ENCODE assay signal across 8 cellular contexts in the genomic region with DNA sequence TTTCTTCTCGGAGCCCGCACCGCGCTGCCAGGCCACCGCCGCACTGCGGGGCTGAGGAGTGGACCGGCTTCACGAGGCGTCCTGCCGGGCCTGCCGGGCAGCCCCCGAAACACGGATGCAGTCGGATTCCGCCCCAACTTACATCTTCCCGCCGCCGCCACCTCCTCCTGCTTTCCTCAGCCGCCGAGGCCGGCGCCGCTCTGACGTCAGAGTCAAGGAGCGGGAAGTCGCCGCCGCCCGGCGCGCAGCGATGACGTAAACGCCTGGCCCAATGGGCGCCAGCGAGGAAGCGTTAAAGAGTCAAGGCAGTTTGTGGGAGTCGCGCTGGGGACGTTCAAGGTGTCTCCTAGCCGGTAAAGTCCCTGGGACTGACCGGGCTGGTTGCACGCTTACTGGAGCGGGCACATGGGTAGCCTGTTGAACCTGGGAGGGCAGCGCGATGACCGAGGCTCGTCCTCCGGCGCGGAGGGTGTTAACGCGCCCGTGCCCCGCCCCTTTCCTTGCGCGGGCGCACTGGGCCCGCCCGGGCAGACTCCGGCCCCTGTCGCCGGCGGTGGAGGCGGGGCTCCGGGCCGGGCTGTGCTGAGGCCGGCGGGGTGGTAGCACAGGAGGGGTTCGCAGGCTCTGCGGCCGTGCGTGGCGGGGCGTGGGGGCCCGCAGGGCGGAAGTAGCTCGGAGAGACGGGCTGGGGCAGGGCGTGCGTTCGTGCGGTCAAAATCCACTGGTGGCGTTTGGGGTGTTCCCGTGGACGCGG.
DNase-seq lines count a peak whose midpoint lies in the region; ATAC-seq, FAIRE-seq and TF ChIP-seq lines count a peak whose summit lies in the region.

RNPS1 (minus strand) TSS at position 214 of the 754 bp plus-strand sequence. CDS start 3,483 bp downstream, outside the sequence.

- peak; percentile 89 for TF ChIP-seq POLR2A in H54 (IDR thresholded peaks at IDR 0.05; ENCODE audit: low read depth, low read length)

- H3K27ac ChIP-seq in RWPE2 (ENCODE audit: poor library complexity, severe bottlenecking) = peak within 1 kb of the TSS; percentile 83

- H3K27me3 ChIP-seq in Loucy (ENCODE audit: insufficient read depth, low read length, poor library complexity, severe bottlenecking) = peaks cover 4% of the 10 kb centered on the region
- no peaks in the 10 kb centered on the region for H3K27me3 ChIP-seq in RWPE2 (ENCODE audit: insufficient read depth, poor library complexity, severe bottlenecking)

- FAIRE-seq in H54 (lab: Jason Lieb, UNC) = no peak

- H3K4me2 ChIP-seq in Loucy (ENCODE audit: low read depth, low read length, poor library complexity, severe bottlenecking) = peak within 1 kb of the TSS; percentile 81

- H3K79me2 ChIP-seq in Loucy (ENCODE audit: insufficient read depth, low read length) = peaks cover 57% of the 10 kb centered on the region

- peaks cover 7% of the 10 kb centered on the region; the same call in 1 of the 2 replicates for H3K36me3 ChIP-seq in Loucy (ENCODE audit: insufficient read depth, low read length)
- peaks cover 38% of the 10 kb centered on the region for H3K36me3 ChIP-seq in RWPE2 (ENCODE audit: low read depth)

- peak within 1 kb of the TSS; percentile 94 for H3K4me3 Mint-ChIP-seq in nephron progenitor cell
- peak within 1 kb of the TSS; percentile 88 for H3K4me3 Mint-ChIP-seq in stimulated activated naive CD8-positive, alpha-beta T cell treated with anti-CD3 and anti-CD28 coated beads, Interleukin-15, Interleukin-2, amounts not matched to agents 100 ng/mL and 50 ng/mL, for 24 hours

- H3K4me3 ChIP-seq in Loucy (ENCODE audit: low read length, poor library complexity, severe bottlenecking) = peak within 1 kb of the TSS; percentile 82
- H3K4me3 ChIP-seq in RWPE2 (ENCODE audit: severe bottlenecking) = peak within 1 kb of the TSS; percentile 63

- TF ChIP-seq CTCF in Loucy (conservative IDR thresholded peaks at IDR 0.05; ENCODE audit: low read length) (no peak), RWPE2 (IDR thresholded peaks at IDR 0.05; ENCODE audit: poor library complexity, severe bottlenecking) (no peak), nephron progenitor cell (IDR thresholded peaks at IDR 0.05) (no peak)

- no peaks in the 10 kb centered on the region for H3K9me3 ChIP-seq in Loucy (ENCODE audit: insufficient read depth, low read depth, low read length)
- H3K9me3 ChIP-seq in RWPE2 (ENCODE audit: severe bottlenecking) = no peaks in the 10 kb centered on the region

- no peaks in the 10 kb centered on the region for H3K9me3 Mint-ChIP-seq in nephron progenitor cell
- H3K9me3 Mint-ChIP-seq in stimulated activated naive CD8-positive, alpha-beta T cell treated with anti-CD3 and anti-CD28 coated beads, Interleukin-15, Interleukin-2, amounts not matched to agents 100 ng/mL and 50 ng/mL, for 24 hours = no peaks in the 10 kb centered on the region

- H3K4me1 Mint-ChIP-seq in nephron progenitor cell = peaks cover 41% of the 10 kb centered on the region
- peaks cover 37% of the 10 kb centered on the region for H3K4me1 Mint-ChIP-seq in stimulated activated naive CD8-positive, alpha-beta T cell treated with anti-CD3 and anti-CD28 coated beads, Interleukin-15, Interleukin-2, amounts not matched to agents 100 ng/mL and 50 ng/mL, for 24 hours (ENCODE audit: low read depth)

- no peaks in the 10 kb centered on the region for H3K9me2 ChIP-seq in Loucy (replicated peaks; ENCODE audit: low read depth, low read length)

- DNase-seq in ELR (ENCODE audit: low read depth) (peak; percentile 92), H54 (ENCODE audit: insufficient read length, low spot score) (peak; percentile 96), RWPE2 (ENCODE audit: low spot score) (peak; percentile 93), fibroblast of the conjunctiva (ENCODE audit: low read depth) (peak; percentile 82), nephron progenitor cell (peak; percentile 98)
- peak; percentile 93 for DNase-seq in activated effector memory CD4-positive, alpha-beta T cell treated with Interleukin-2 at 50 U/mL for 16 hours

- peaks cover 20% of the 10 kb centered on the region for H3K36me3 Mint-ChIP-seq in nephron progenitor cell (ENCODE audit: low read depth)
- H3K36me3 Mint-ChIP-seq in stimulated activated naive CD8-positive, alpha-beta T cell treated with anti-CD3 and anti-CD28 coated beads, Interleukin-15, Interleukin-2, amounts not matched to agents 100 ng/mL and 50 ng/mL, for 24 hours (ENCODE audit: low read depth) = peaks cover 33% of the 10 kb centered on the region

- ATAC-seq in RWPE2 (ENCODE audit: low read depth) = peak; percentile 89

- H3K4me1 ChIP-seq in Loucy (ENCODE audit: insufficient read depth, low read length, poor library complexity, severe bottlenecking) (peaks cover 9% of the 10 kb centered on the region), RWPE2 (ENCODE audit: insufficient read depth, poor library complexity, severe bottlenecking) (peaks cover 6% of the 10 kb centered on the region)

- H3K9ac ChIP-seq in Loucy (ENCODE audit: low read depth, low read length, poor library complexity, severe bottlenecking) = peak within 1 kb of the TSS; percentile 79

- peak within 1 kb of the TSS; percentile 100 for H3K27ac Mint-ChIP-seq in nephron progenitor cell
- peak within 1 kb of the TSS; percentile 97 for H3K27ac Mint-ChIP-seq in stimulated activated naive CD8-positive, alpha-beta T cell treated with anti-CD3 and anti-CD28 coated beads, Interleukin-15, Interleukin-2, amounts not matched to agents 100 ng/mL and 50 ng/mL, for 24 hours

- peaks cover 21% of the 10 kb centered on the region for H4K20me1 ChIP-seq in Loucy (ENCODE audit: insufficient read depth, low read length, poor library complexity, severe bottlenecking)

- peaks cover 4% of the 10 kb centered on the region for H3K27me3 Mint-ChIP-seq in nephron progenitor cell (ENCODE audit: low read depth, poor library complexity)
- H3K27me3 Mint-ChIP-seq in stimulated activated naive CD8-positive, alpha-beta T cell treated with anti-CD3 and anti-CD28 coated beads, Interleukin-15, Interleukin-2, amounts not matched to agents 100 ng/mL and 50 ng/mL, for 24 hours = no peaks in the 10 kb centered on the region

- H3F3A ChIP-seq in Loucy (ENCODE audit: low read depth) = no peaks in the 10 kb centered on the region

- H2AFZ ChIP-seq in Loucy (ENCODE audit: low read length) = peak within 1 kb of the TSS; percentile 84

Comparison
In these comparisons a context has a peak if more than half of its experiments do, and no peak if none do; other contexts are left out.
1. Peak in every context shown above with its lines: DNase-seq, ATAC-seq, H3K4me3 ChIP-seq and H3K27ac ChIP-seq.